ENCODE assay signal across 28 cellular contexts in the genomic region with DNA sequence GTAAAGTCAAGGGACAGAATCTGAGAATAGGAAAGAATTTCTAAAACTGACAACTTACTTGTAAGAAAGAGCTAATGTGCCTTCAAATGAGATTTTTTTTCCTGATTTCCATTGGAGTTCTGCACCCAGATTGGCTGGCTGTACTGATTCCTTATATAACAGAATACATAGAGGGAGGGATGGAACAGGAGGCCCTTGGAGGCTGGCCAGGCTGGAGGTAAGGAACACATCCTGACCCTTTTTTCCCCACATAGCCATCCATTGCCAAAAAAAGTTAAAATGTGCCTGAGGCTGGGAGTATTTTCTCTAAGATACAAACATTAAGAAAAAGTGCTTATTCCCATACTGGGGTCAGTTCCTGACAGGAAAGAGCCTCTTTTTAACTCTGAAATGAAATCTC. TPM values are rescaled to one million over a fixed set of nuclear protein-coding genes. Genes with fewer than 3 reads are reported as not detected.
"Had no signal": no experiment of that assay in that cellular context is flagged by ENCODE, and none has a peak within 500 bp of the region (broad histone marks: within the 10 kb centered on the region; RNA-seq: fewer than 3 reads in every experiment).

No MANE protein-coding gene starts in this region.

- H3K36me3 ChIP-seq: left ventricle myocardium inferior, ovary, right lobe of liver, tibial nerve, uterus had no signal

- DNase-seq: islet precursor cell; left ventricle myocardium inferior; natural killer cell; nephron progenitor cell; ovary; psoas muscle; right lobe of liver; stimulated activated CD4-positive, alpha-beta T cell treated with anti-CD3 and anti-CD28 coated beads, Interleukin-1b, Interleukin-23, amount 100 ng/mL, for 48 hours; stimulated activated CD4-positive, alpha-beta T cell treated with anti-CD3 and anti-CD28 coated beads, Interleukin-2, amount 100 ng/mL, for 48 hours; stimulated activated CD4-positive, alpha-beta T cell treated with anti-CD3 and anti-CD28 coated beads, Interleukin-4, amount 100 ng/mL, for 4 hours; stimulated activated CD8-positive, alpha-beta memory T cell treated with anti-CD3 and anti-CD28 coated beads, Interleukin-4, amount 100 ng/mL, for 48 hours; stimulated activated naive CD4-positive, alpha-beta T cell treated with Interleukin-2 at 50 U/mL for 16 hours; stimulated activated naive CD8-positive, alpha-beta T cell treated with anti-CD3 and anti-CD28 coated beads, Interleukin-15, amount 100 ng/mL, for 72 hours; uterus had no signal

- H3K27me3 ChIP-seq: ovary, right lobe of liver, tibial nerve, uterus had no signal

- H3K36me3 Mint-ChIP-seq: mesothelial cell of epicardium; naive B cell; natural killer cell; stimulated activated memory B cell treated with anti-CD40 and anti-IgM and Interleukin-4, amounts not matched to agents 10 μg/mL and 1 μg/mL and 100 μg/mL, for 72 hours; type B pancreatic cell had no signal

- ATAC-seq: natural killer cell; psoas muscle; right lobe of liver; stimulated activated naive CD8-positive, alpha-beta T cell treated with anti-CD3 and anti-CD28 coated beads, Interleukin-15, amount 100 ng/mL, for 72 hours had no signal

- H3K4me1 Mint-ChIP-seq: natural killer cell; nephron progenitor cell; stimulated activated naive CD8-positive, alpha-beta T cell treated with anti-CD3 and anti-CD28 coated beads, Interleukin-15, amount 100 ng/mL, for 72 hours had no signal

- H3K27ac ChIP-seq: left ventricle myocardium inferior, ovary, psoas muscle, right lobe of liver, tibial nerve, uterus had no signal

- H3K4me1 ChIP-seq: left ventricle myocardium inferior, psoas muscle, right lobe of liver, uterus had no signal

- H3K9me3 Mint-ChIP-seq: type B pancreatic cell had no signal

- H3K4me3 Mint-ChIP-seq: mesothelial cell of epicardium; natural killer cell; nephron progenitor cell; stimulated activated memory B cell treated with anti-CD40 and anti-IgM and Interleukin-4, amounts not matched to agents 10 μg/mL and 1 μg/mL and 100 μg/mL, for 72 hours; stimulated activated naive CD8-positive, alpha-beta T cell treated with anti-CD3 and anti-CD28 coated beads, Interleukin-15, amount 100 ng/mL, for 72 hours; type B pancreatic cell had no signal

- H3K4me3 ChIP-seq: left ventricle myocardium inferior, lung, ovary, psoas muscle, right lobe of liver, smooth muscle cell, tibial nerve, uterus had no signal

- H3K4me2 ChIP-seq: smooth muscle cell had no signal

- H3K9me3 ChIP-seq: ovary, psoas muscle, right lobe of liver, uterus had no signal

- H3K27ac Mint-ChIP-seq: mesothelial cell of epicardium; naive B cell; natural killer cell; nephron progenitor cell; stimulated activated memory B cell treated with anti-CD40 and anti-IgM and Interleukin-4, amounts not matched to agents 10 μg/mL and 1 μg/mL and 100 μg/mL, for 72 hours; stimulated activated naive CD8-positive, alpha-beta T cell treated with anti-CD3 and anti-CD28 coated beads, Interleukin-15, amount 100 ng/mL, for 72 hours; type B pancreatic cell had no signal

RNA-seq across cellular contexts. Expression of gene IFNA14, which starts 27.3 kb away (rescaled TPM):
- total RNA-seq: kidney epithelial cell, left ventricle myocardium inferior, lower leg skin, lung, mesothelial cell of epicardium, mononuclear cell, natural killer cell, omental fat pad, ovary, psoas muscle, right lobe of liver, skeletal muscle tissue, smooth muscle cell, temporal lobe, tibial nerve, ureter, uterus had no signal

RNA-seq across cellular contexts. Expression of gene IFNA5, which starts 38.0 kb away (rescaled TPM):
- total RNA-seq: kidney epithelial cell, left ventricle myocardium inferior, lower leg skin, mesothelial cell of epicardium, natural killer cell, psoas muscle, right lobe of liver, skeletal muscle tissue, temporal lobe, ureter had no signal

RNA-seq across cellular contexts. Expression of gene IFNA17, which starts 39.1 kb away (rescaled TPM):
- total RNA-seq: kidney epithelial cell, left ventricle myocardium inferior, lower leg skin, lung, mesothelial cell of epicardium, mononuclear cell, natural killer cell, omental fat pad, ovary, psoas muscle, right lobe of liver, skeletal muscle tissue, smooth muscle cell, temporal lobe, tibial nerve, ureter, uterus had no signal

RNA-seq across cellular contexts. Expression of gene IFNA16, which starts 50.0 kb away (rescaled TPM):
- total RNA-seq: kidney epithelial cell, left ventricle myocardium inferior, lower leg skin, lung, mesothelial cell of epicardium, mononuclear cell, natural killer cell, omental fat pad, ovary, psoas muscle, right lobe of liver, skeletal muscle tissue, smooth muscle cell, temporal lobe, tibial nerve, ureter, uterus had no signal
